In genomic region chr6:154733610-154734379, GRCh38 we compare ENCODE assay signal across 1 cellular context.
A peak's percentile ranks its signal among the peaks of the same experiment; 100 is the strongest.
TF ChIP-seq lines count a peak whose summit lies in the region.

No MANE protein-coding gene starts in this region.

TF ChIP-seq in HepG2, 621 proteins besides CTCF, POLR2A, EP300 and RAD21 (continued from another document and continues in another):
- TF ChIP-seq CHD2 (IDR thresholded peaks at IDR 0.05; ENCODE audit: low read depth, low read length) (peak; percentile 73), MXI1 (IDR thresholded peaks at IDR 0.05; ENCODE audit: borderline replicate concordance, low read depth, low read length) (peak; percentile 69; the same call in 1 of the 3 replicates), ZNF318 (CRISPR knock-in tag; IDR thresholded peaks at IDR 0.05) (no peak), FOXK2 (IDR thresholded peaks at IDR 0.05) (no peak), ZNF737 (CRISPR knock-in tag; IDR thresholded peaks at IDR 0.05; ENCODE audit: borderline replicate concordance) (no peak), ZNF253 (CRISPR knock-in tag; IDR thresholded peaks at IDR 0.05; ENCODE audit: borderline replicate concordance) (no peak), ATRX (CRISPR knock-in tag; IDR thresholded peaks at IDR 0.05; ENCODE audit: borderline replicate concordance) (no peak), GLI4 (CRISPR knock-in tag; IDR thresholded peaks at IDR 0.05; ENCODE audit: borderline replicate concordance) (no peak), ZSCAN31 (CRISPR knock-in tag; IDR thresholded peaks at IDR 0.05; ENCODE audit: low read depth) (peak; percentile 32), ZNF770 (CRISPR knock-in tag; IDR thresholded peaks at IDR 0.05) (peak; percentile 88), CHCHD3 (CRISPR knock-in tag; IDR thresholded peaks at IDR 0.05) (peak; percentile 31; the same call in 1 of the 2 replicates), ZKSCAN5 (CRISPR knock-in tag; IDR thresholded peaks at IDR 0.05) (0 out of 2 replicates have a peak, but pooled peaks have one; percentile 24), ZNF367 (CRISPR knock-in tag; IDR thresholded peaks at IDR 0.05; ENCODE audit: borderline replicate concordance) (no peak; the same call in 1 of the 2 replicates), PHF8 (CRISPR knock-in tag; IDR thresholded peaks at IDR 0.05) (peak; percentile 93), CBX5 (CRISPR knock-in tag; IDR thresholded peaks at IDR 0.05; ENCODE audit: borderline replicate concordance) (no peak; the same call in 1 of the 2 replicates), WIZ (CRISPR knock-in tag; IDR thresholded peaks at IDR 0.05) (no peak), MAFG (CRISPR knock-in tag; IDR thresholded peaks at IDR 0.05) (0 out of 2 replicates have a peak, but pooled peaks have one; percentile 27), HNRNPH1 (optimal IDR thresholded peaks at IDR 0.05; ENCODE audit: low read depth, low read length) (no peak), ZNF678 (CRISPR knock-in tag; IDR thresholded peaks at IDR 0.05) (0 out of 2 replicates have a peak, but pooled peaks have one; percentile 49), GABPA (IDR thresholded peaks at IDR 0.05; ENCODE audit: low read depth, low read length) (peak; percentile 87), GABPA (CRISPR knock-in tag; IDR thresholded peaks at IDR 0.05; ENCODE audit: low read depth) (peak; percentile 94), ZNF564 (CRISPR knock-in tag; IDR thresholded peaks at IDR 0.05) (no peak), ZNF496 (CRISPR knock-in tag; IDR thresholded peaks at IDR 0.05; ENCODE audit: insufficient replicate concordance) (no peak), MLLT10 (CRISPR knock-in tag; IDR thresholded peaks at IDR 0.05) (no peak), DBP (CRISPR knock-in tag; IDR thresholded peaks at IDR 0.05; ENCODE audit: not compliant biosample characterization) (no peak), TAF1 (CRISPR knock-in tag; IDR thresholded peaks at IDR 0.05) (peak; percentile 67), NONO (IDR thresholded peaks at IDR 0.05) (no peak), NONO (CRISPR knock-in tag; conservative IDR thresholded peaks at IDR 0.05) (no peak), NFATC3 (CRISPR knock-in tag; IDR thresholded peaks at IDR 0.05) (no peak), ZNF446 (CRISPR knock-in tag; IDR thresholded peaks at IDR 0.05) (peak; percentile 29; the same call in 1 of the 2 replicates), ZNF230 (CRISPR knock-in tag; IDR thresholded peaks at IDR 0.05) (no peak; the same call in 1 of the 2 replicates), ZNF766 (CRISPR knock-in tag; IDR thresholded peaks at IDR 0.05; ENCODE audit: borderline replicate concordance) (no peak), TCF12 (IDR thresholded peaks at IDR 0.05) (no peak), TCF12 (CRISPR knock-in tag; IDR thresholded peaks at IDR 0.05) (no peak; the same call in 1 of the 2 replicates), NR2F1 (CRISPR knock-in tag; IDR thresholded peaks at IDR 0.05) (no peak), SMARCE1 (IDR thresholded peaks at IDR 0.05; ENCODE audit: borderline replicate concordance) (no peak), SRSF1 (optimal IDR thresholded peaks at IDR 0.05; ENCODE audit: low read depth, low read length) (peak; percentile 74), SNRNP70 (IDR thresholded peaks at IDR 0.05; ENCODE audit: low read depth, low read length) (no peak), TBX2 (CRISPR knock-in tag; IDR thresholded peaks at IDR 0.05; ENCODE audit: borderline replicate concordance) (peak; percentile 72; the same call in 1 of the 2 replicates), PRDM10 (CRISPR knock-in tag; IDR thresholded peaks at IDR 0.05; ENCODE audit: low read depth) (0 out of 2 replicates have a peak, but pooled peaks have one; percentile 8), CEBPB (IDR thresholded peaks at IDR 0.05; ENCODE audit: borderline replicate concordance, low read depth, low read length) (no peak), NR0B2 (CRISPR knock-in tag; IDR thresholded peaks at IDR 0.05) (0 out of 2 replicates have a peak, but pooled peaks have one; percentile 37), ZNF414 (CRISPR knock-in tag; IDR thresholded peaks at IDR 0.05) (no peak; the same call in 1 of the 2 replicates), ZNF562 (CRISPR knock-in tag; IDR thresholded peaks at IDR 0.05; ENCODE audit: borderline replicate concordance) (no peak), SALL2 (CRISPR knock-in tag; IDR thresholded peaks at IDR 0.05) (peak; percentile 12; the same call in 1 of the 2 replicates)
- TF ChIP-seq, protein P1, sequence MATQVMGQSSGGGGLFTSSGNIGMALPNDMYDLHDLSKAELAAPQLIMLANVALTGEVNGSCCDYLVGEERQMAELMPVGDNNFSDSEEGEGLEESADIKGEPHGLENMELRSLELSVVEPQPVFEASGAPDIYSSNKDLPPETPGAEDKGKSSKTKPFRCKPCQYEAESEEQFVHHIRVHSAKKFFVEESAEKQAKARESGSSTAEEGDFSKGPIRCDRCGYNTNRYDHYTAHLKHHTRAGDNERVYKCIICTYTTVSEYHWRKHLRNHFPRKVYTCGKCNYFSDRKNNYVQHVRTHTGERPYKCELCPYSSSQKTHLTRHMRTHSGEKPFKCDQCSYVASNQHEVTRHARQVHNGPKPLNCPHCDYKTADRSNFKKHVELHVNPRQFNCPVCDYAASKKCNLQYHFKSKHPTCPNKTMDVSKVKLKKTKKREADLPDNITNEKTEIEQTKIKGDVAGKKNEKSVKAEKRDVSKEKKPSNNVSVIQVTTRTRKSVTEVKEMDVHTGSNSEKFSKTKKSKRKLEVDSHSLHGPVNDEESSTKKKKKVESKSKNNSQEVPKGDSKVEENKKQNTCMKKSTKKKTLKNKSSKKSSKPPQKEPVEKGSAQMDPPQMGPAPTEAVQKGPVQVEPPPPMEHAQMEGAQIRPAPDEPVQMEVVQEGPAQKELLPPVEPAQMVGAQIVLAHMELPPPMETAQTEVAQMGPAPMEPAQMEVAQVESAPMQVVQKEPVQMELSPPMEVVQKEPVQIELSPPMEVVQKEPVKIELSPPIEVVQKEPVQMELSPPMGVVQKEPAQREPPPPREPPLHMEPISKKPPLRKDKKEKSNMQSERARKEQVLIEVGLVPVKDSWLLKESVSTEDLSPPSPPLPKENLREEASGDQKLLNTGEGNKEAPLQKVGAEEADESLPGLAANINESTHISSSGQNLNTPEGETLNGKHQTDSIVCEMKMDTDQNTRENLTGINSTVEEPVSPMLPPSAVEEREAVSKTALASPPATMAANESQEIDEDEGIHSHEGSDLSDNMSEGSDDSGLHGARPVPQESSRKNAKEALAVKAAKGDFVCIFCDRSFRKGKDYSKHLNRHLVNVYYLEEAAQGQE (IDR thresholded peaks at IDR 0.05; ENCODE audit: borderline replicate concordance in 1 of 2, low read depth in 1 of 2, low read length in 2 of 2): peak in 1 of 2 experiments; percentile 74; a peak in 1 of 4 replicates
